ENCODE assay signal across 8 cellular contexts in the genomic region with DNA sequence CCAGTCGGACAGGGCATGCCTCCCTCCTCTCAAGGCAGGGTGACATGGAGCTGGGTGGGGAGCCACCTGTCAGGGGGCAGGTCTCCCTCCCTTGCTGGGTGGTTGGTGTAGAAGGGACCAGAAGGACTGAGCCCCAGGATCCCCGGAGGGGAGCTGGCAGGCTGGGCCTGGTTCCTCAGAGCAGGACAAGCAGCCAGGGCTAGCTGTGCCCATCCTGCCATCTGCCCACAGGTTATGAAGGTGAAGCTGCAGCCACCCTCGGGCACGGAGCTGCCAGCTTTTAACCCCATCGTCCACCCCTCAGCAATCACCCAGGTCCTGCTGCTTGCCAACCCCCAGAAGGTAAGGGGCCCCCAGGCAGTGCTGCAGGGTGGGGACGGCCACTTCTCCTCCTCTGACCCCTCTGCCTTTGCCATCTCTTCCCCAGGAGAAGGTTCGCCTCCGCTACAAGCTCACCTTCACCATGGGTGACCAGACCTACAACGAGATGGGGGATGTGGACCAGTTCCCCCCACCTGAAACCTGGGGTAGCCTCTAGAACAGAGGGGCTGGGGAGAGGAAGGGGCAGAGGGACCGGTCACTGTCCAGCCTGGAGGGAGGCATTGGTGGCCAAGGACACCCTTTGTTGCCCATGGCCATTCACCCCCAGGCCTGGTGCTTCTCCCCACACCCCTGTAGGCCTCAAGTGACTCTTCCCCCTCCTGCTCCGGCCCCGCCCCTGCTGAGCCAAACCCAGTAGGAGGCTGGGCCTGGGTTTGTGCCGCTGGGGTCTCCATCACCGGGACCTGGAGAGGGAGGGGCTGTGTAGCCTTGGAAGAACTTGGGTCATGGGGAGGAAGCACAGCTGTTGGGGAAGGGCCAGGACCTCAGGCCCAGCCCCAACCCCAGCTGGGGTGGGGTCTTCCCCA. TPM values are rescaled to one million over a fixed set of nuclear protein-coding genes. Genes with fewer than 3 reads are reported as not detected.
DNase-seq lines count a peak whose midpoint lies in the region; ATAC-seq and TF ChIP-seq lines count a peak whose summit lies in the region.

No MANE protein-coding gene starts in this region.

- CTCF ChIA-PET in activated CD4-positive, alpha-beta memory T cell treated with anti-CD3 and anti-CD28 coated beads for 36 hours (lab: Charles Lee), result interaction anchor here (0.7 to 15.3 kb wide), 8 partner anchors 8 to 71 kb away, joined by 3 to 574 read pairs (median 10); a partner anchor contains a TSS

- peak overlapping the region; percentile 50 for H3K4me3 Mint-ChIP-seq in activated CD4-positive, alpha-beta memory T cell treated with anti-CD3 and anti-CD28 coated beads for 36 hours

- H3K27me3 ChIP-seq in heart left ventricle, result no peaks in the 10 kb centered on the region
- H3K27me3 ChIP-seq in lung (ENCODE audit: control insufficient read depth, insufficient read depth), result no peaks in the 10 kb centered on the region

- H3K36me3 ChIP-seq in heart left ventricle, result peaks cover 0 to 39% (median 15%) of the 10 kb centered on the region in 9 donors
- peaks cover 0 to 38% of the 10 kb centered on the region in 2 donors for H3K36me3 ChIP-seq in lung (ENCODE audit: control insufficient read depth in 2 of 2, insufficient read depth in 2 of 2, low read length in 2 of 2)

- POLR2A ChIA-PET in activated CD4-positive, alpha-beta memory T cell treated with anti-CD3 and anti-CD28 coated beads for 36 hours (lab: Charles Lee), result interaction anchor here (1.7 to 5.0 kb wide), 7 partner anchors 8 to 54 kb away, joined by 5 to 27 read pairs (median 7); a partner anchor contains a TSS

- no peaks in the 10 kb centered on the region for H3K27me3 Mint-ChIP-seq in activated CD4-positive, alpha-beta memory T cell treated with anti-CD3 and anti-CD28 coated beads for 36 hours

- no peak for TF ChIP-seq POLR2A in heart left ventricle (IDR thresholded peaks at IDR 0.05)

- no peaks in the 10 kb centered on the region for H3K9me3 ChIP-seq in heart left ventricle
- no peaks in the 10 kb centered on the region for H3K9me3 ChIP-seq in lung (ENCODE audit: control insufficient read depth in 2 of 2, insufficient read depth in 1 of 2, low read length in 1 of 2)

- intact Hi-C loops in heart left ventricle (cut with DNase I), result no loop called here
- intact Hi-C loops in cardiac septum (cut with DNase I), result no loop called here
- intact Hi-C loops in activated CD4-positive, alpha-beta memory T cell treated with anti-CD3 and anti-CD28 coated beads for 36 hours (cut with micrococcal nuclease), result loop anchor here (1.0 to 10.0 kb wide), 4 partner anchors 9 to 112 kb away; a partner anchor contains a TSS

- H3K27ac ChIP-seq in heart left ventricle (peak overlapping the region; percentile 65 to 98 (median 84)), lung (ENCODE audit: low read depth in 1 of 2, low read length in 1 of 2) (peak overlapping the region; percentile 55 to 63)

- peak overlapping the region in 1 of 12 donors; percentile 36 for H3K4me3 ChIP-seq in heart left ventricle
- H3K4me3 ChIP-seq in lung, result no peak overlapping the region

- peak overlapping the region; percentile 95 for H3K27ac Mint-ChIP-seq in activated CD4-positive, alpha-beta memory T cell treated with anti-CD3 and anti-CD28 coated beads for 36 hours

- peaks cover 64% of the 10 kb centered on the region for H3K4me1 Mint-ChIP-seq in activated CD4-positive, alpha-beta memory T cell treated with anti-CD3 and anti-CD28 coated beads for 36 hours (ENCODE audit: low read depth)

- DNase-seq in heart left ventricle, result no peak
- no peak for DNase-seq in cardiac septum (ENCODE audit: low spot score)
- DNase-seq in activated CD4-positive, alpha-beta memory T cell treated with anti-CD3 and anti-CD28 coated beads for 36 hours, result peak; percentile 61
- no peak for DNase-seq in lung (ENCODE audit: low spot score)
- DNase-seq in activated CD4-positive, CD25-positive, alpha-beta regulatory T cell (lab: John Stamatoyannopoulos, UW), result no peak
- no peak for DNase-seq in OCI-M1 (lab: John Stamatoyannopoulos, UW)
- DNase-seq in KG1 (lab: John Stamatoyannopoulos, UW), result no peak

- no peaks in the 10 kb centered on the region for H3K9me3 Mint-ChIP-seq in activated CD4-positive, alpha-beta memory T cell treated with anti-CD3 and anti-CD28 coated beads for 36 hours

- TF ChIP-seq CTCF in heart left ventricle (IDR thresholded peaks at IDR 0.05) (no peak), lung (IDR thresholded peaks at IDR 0.05; ENCODE audit: control extremely low read depth, extremely low read depth) (no peak)

- H3K36me3 Mint-ChIP-seq in activated CD4-positive, alpha-beta memory T cell treated with anti-CD3 and anti-CD28 coated beads for 36 hours, result peaks cover 2% of the 10 kb centered on the region

- WGBS in heart left ventricle, 4 donors, result 81 to 85% (median 84%) methylated on average over 6 to 14 of the region's 14 CpGs
- WGBS in lung, 2 donors, result 75 to 77% methylated on average over 14 of the region's 14 CpGs

- no peak for ATAC-seq in heart left ventricle
- ATAC-seq in lung (ENCODE audit: insufficient read depth, low FRiP score), result no peak
- ATAC-seq in GM18907 (IDR thresholded peaks at IDR 0.05; ENCODE audit: unreplicated experiment), result no peak

- peaks cover 2 to 77% (median 26%) of the 10 kb centered on the region in 12 donors for H3K4me1 ChIP-seq in heart left ventricle
- H3K4me1 ChIP-seq in lung (ENCODE audit: control insufficient read depth in 2 of 2, insufficient read depth in 2 of 2, low read length in 2 of 2), result peaks cover 7 to 12% of the 10 kb centered on the region in 2 donors

RNA-seq across cellular contexts. Expression of a gene that starts 7.0 kb away (rescaled TPM):
- total RNA-seq in heart left ventricle, result 10 to 100 TPM in 1 of 9 donors, 1 to 10 TPM in 6, under 1 TPM in 2; 0.44 to 19.7 (median 2.0) TPM
- 1 to 10 TPM in 1 of 2 donors, under 1 TPM in 1; 1.00 to 2.2 TPM for polyA plus RNA-seq in heart left ventricle
- 2.3 TPM for total RNA-seq in cardiac septum
- 100 to 1,000 TPM in 1 of 2 experiments, 10 to 100 TPM in 1; 97.6 to 102 TPM for total RNA-seq in activated CD4-positive, alpha-beta memory T cell treated with anti-CD3 and anti-CD28 coated beads for 36 hours
- total RNA-seq in lung, result 10 to 100 TPM; 14.8 to 20.2 TPM
- polyA plus RNA-seq in lung, result 10 to 100 TPM; 15.9 to 20.0 TPM

RNA-seq across cellular contexts. Expression of a gene that starts 23.8 kb away (rescaled TPM):
- 10 to 100 TPM; 22.7 to 45.7 (median 27.4) TPM for total RNA-seq in heart left ventricle
- 10 to 100 TPM; 27.4 to 39.4 TPM for polyA plus RNA-seq in heart left ventricle
- total RNA-seq in cardiac septum, result 32.5 TPM
- total RNA-seq in activated CD4-positive, alpha-beta memory T cell treated with anti-CD3 and anti-CD28 coated beads for 36 hours, result 10 to 100 TPM; 59.0 to 61.1 TPM
- total RNA-seq in lung, result 10 to 100 TPM; 62.1 to 72.4 TPM
- 10 to 100 TPM; 51.5 to 53.0 TPM for polyA plus RNA-seq in lung

RNA-seq across cellular contexts. Expression of a gene that starts 26.1 kb away (rescaled TPM):
- total RNA-seq in heart left ventricle (10 to 100 TPM; 15.2 to 33.1 (median 25.9) TPM), cardiac septum (24.1 TPM), lung (1 to 10 TPM; 5.7 to 7.4 TPM)
- polyA plus RNA-seq in heart left ventricle (10 to 100 TPM; 12.8 to 36.4 TPM), lung (1 to 10 TPM; 4.4 to 7.3 TPM)
- 10 to 100 TPM; 21.9 to 22.9 TPM for total RNA-seq in activated CD4-positive, alpha-beta memory T cell treated with anti-CD3 and anti-CD28 coated beads for 36 hours

RNA-seq across cellular contexts. Expression of a gene that starts 43.0 kb away (rescaled TPM):
- 1,000 to 10,000 TPM in 3 of 9 donors, 100 to 1,000 TPM in 6; 722 to 2,034 (median 903) TPM for total RNA-seq in heart left ventricle
- polyA plus RNA-seq in heart left ventricle, result 1,000 to 10,000 TPM; 1,230 to 2,204 TPM
- total RNA-seq in cardiac septum, result 1,015 TPM
- 100 to 1,000 TPM; 816 to 833 TPM for total RNA-seq in activated CD4-positive, alpha-beta memory T cell treated with anti-CD3 and anti-CD28 coated beads for 36 hours
- total RNA-seq in lung, result 100 to 1,000 TPM; 347 to 797 TPM
- polyA plus RNA-seq in lung, result 1,000 to 10,000 TPM; 1,097 to 1,622 TPM

RNA-seq across cellular contexts. Expression of a gene that starts 52.5 kb away (rescaled TPM):
- total RNA-seq in heart left ventricle (10 to 100 TPM in 1 of 9 donors, 1 to 10 TPM in 1, not detected in 7; 5.3 to 10.3 TPM), cardiac septum (not detected), lung (1 to 10 TPM in 1 of 2 donors, under 1 TPM in 1; 0.89 to 3.1 TPM)
- polyA plus RNA-seq in heart left ventricle (under 1 TPM in 1 of 2 donors, not detected in 1; 0.17 TPM), lung (1 to 10 TPM; 2.4 to 4.3 TPM)
- total RNA-seq in activated CD4-positive, alpha-beta memory T cell treated with anti-CD3 and anti-CD28 coated beads for 36 hours, result not detected

Comparison
In these comparisons a context has a peak if more than half of its experiments do, and no peak if none do; other contexts are left out.
1. RNA of a gene that starts 7.0 kb away (total RNA-seq): 97.6 to 102 TPM in activated CD4-positive, alpha-beta memory T cell treated with anti-CD3 and anti-CD28 coated beads for 36 hours; 14.8 to 20.2 TPM in lung, 2.3 TPM in cardiac septum (single experiment) and 0.44 to 19.7 TPM in heart left ventricle; every median in the first group is over 4 times any median in the second.